8 cellular contexts compared by ENCODE assay signal in the genomic region with DNA sequence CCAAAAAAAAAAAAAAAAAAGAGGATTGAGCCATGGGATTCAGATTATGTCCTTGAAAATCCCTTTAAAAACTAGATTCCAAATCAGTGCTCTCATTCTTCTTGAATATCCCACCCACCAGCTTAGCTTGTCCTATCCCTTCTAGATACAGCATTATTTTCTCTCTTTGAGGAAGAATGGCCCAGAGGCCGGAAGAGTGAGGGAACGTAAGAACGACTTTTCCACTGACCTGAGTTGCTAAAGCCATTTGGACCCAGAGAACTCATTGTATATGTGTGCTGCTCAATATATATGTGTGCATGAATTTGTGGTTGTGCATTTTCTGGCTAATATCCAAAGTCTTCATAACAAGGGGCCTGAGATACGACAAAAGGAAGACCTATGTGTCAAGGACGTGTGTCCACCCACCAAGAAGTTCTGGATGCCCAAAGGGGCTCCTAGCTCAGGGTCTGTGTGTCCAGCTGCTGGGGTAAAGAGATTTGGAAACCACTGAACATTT. TPM values are rescaled to one million over a fixed set of nuclear protein-coding genes. Genes with fewer than 3 reads are reported as not detected.
DNase-seq lines count a peak whose midpoint lies in the region; ATAC-seq and TF ChIP-seq lines count a peak whose summit lies in the region.

No MANE protein-coding gene starts in this region.

- BruUV-seq in PC-9 (replicated peaks; lab: Mats Ljungman, UMichigan) = no TSS peak

- H3K79me2 ChIP-seq in DOHH2 (ENCODE audit: control insufficient read depth, low read length) = no peaks in the 10 kb centered on the region
- H3K79me2 ChIP-seq in PC-9 (ENCODE audit: low read depth) = 0 out of 2 replicates have a peak, but pooled peaks cover 4% of the 10 kb centered on the region
- no peaks in the 10 kb centered on the region for H3K79me2 ChIP-seq in parathyroid adenoma

- peak overlapping the region; percentile 74 for H3K4me2 ChIP-seq in DOHH2 (ENCODE audit: low read length)
- peak overlapping the region; percentile 88 for H3K4me2 ChIP-seq in PC-9
- peak overlapping the region; percentile 83 for H3K4me2 ChIP-seq in parathyroid adenoma (ENCODE audit: low read length)

- intact Hi-C loops in PC-9 (cut with micrococcal nuclease; ENCODE audit: unreplicated experiment) (loop anchor here (2.0 to 5.0 kb wide), 3 partner anchors 52 to 140 kb away; a partner anchor contains a TSS), mucosa of descending colon (cut with DNase I, micrococcal nuclease) (no loop called here)

- H3K9ac ChIP-seq in parathyroid adenoma = no peak overlapping the region

- H3K9me3 ChIP-seq in DOHH2 (ENCODE audit: control insufficient read depth, insufficient read depth, low read length) (no peaks in the 10 kb centered on the region), PC-9 (ENCODE audit: insufficient read depth, low read depth) (no peaks in the 10 kb centered on the region), parathyroid adenoma (ENCODE audit: control insufficient read depth, low read length) (no peaks in the 10 kb centered on the region), mucosa of descending colon (no peaks in the 10 kb centered on the region)

- no peak for ATAC-seq in GM19328 (IDR thresholded peaks at IDR 0.05; ENCODE audit: unreplicated experiment)
- ATAC-seq in GM19452 (IDR thresholded peaks at IDR 0.05; ENCODE audit: unreplicated experiment) = no peak
- ATAC-seq in mucosa of descending colon = no peak
- ATAC-seq in HG02973 (IDR thresholded peaks at IDR 0.05; ENCODE audit: unreplicated experiment) = no peak

- H3K4me1 ChIP-seq in DOHH2 (ENCODE audit: control insufficient read depth, low read length) (peaks cover 24% of the 10 kb centered on the region), PC-9 (replicated peaks; ENCODE audit: insufficient read depth) (peaks cover 36% of the 10 kb centered on the region), parathyroid adenoma (peaks cover 3% of the 10 kb centered on the region), mucosa of descending colon (ENCODE audit: low read depth) (peaks cover 15% of the 10 kb centered on the region)

- H3K36me3 ChIP-seq in DOHH2 (ENCODE audit: control insufficient read depth, low read length) (no peaks in the 10 kb centered on the region), PC-9 (ENCODE audit: low read depth) (no peaks in the 10 kb centered on the region), parathyroid adenoma (ENCODE audit: control insufficient read depth, insufficient read depth, low read length) (no peaks in the 10 kb centered on the region), mucosa of descending colon (ENCODE audit: low read depth) (no peaks in the 10 kb centered on the region)

- H2AFZ ChIP-seq in PC-9 (peak overlapping the region; percentile 72), parathyroid adenoma (no peak overlapping the region)

- H3K27ac ChIP-seq in DOHH2 (ENCODE audit: low read depth, low read length) (no peak overlapping the region), PC-9 (peak overlapping the region; percentile 99), parathyroid adenoma (peak overlapping the region; percentile 49)

- H3K9me2 ChIP-seq in DOHH2 (replicated peaks; ENCODE audit: control insufficient read depth, low read length) (no peaks in the 10 kb centered on the region), PC-9 (ENCODE audit: insufficient read depth) (no peaks in the 10 kb centered on the region)

- CTCF ChIA-PET in PC-9 (lab: Charles Lee) = interaction anchor here (0.8 to 1.7 kb wide), 3 partner anchors 65 to 72 kb away, joined by 3 to 6 read pairs (median 6); no protein-coding TSS in a partner anchor

- H4K20me1 ChIP-seq in DOHH2 (ENCODE audit: control insufficient read depth, insufficient read depth, low read depth, low read length) (no peaks in the 10 kb centered on the region), PC-9 (ENCODE audit: insufficient read depth) (no peaks in the 10 kb centered on the region)

- H3K27me3 ChIP-seq in DOHH2 (ENCODE audit: control insufficient read depth, low read length) (peaks cover 13% of the 10 kb centered on the region), PC-9 (ENCODE audit: insufficient read depth, low read depth) (no peaks in the 10 kb centered on the region), parathyroid adenoma (ENCODE audit: control insufficient read depth, insufficient read depth, low read length) (no peaks in the 10 kb centered on the region)

- H3K4me3 ChIP-seq in DOHH2 (ENCODE audit: low read length) (peak overlapping the region; percentile 72), PC-9 (peak overlapping the region; percentile 62), epithelial cell of proximal tubule (ENCODE audit: low read depth, low read length) (peak overlapping the region; percentile 66), parathyroid adenoma (ENCODE audit: low read depth, low read length) (peak overlapping the region; percentile 57), mucosa of descending colon (no peak overlapping the region)

- POLR2A ChIA-PET in PC-9 (lab: Charles Lee; ENCODE audit: unreplicated experiment) = interaction anchor here (0.6 kb wide), 1 partner anchor 53 kb away, joined by 3 read pairs; no protein-coding TSS in a partner anchor

- DNase-seq in PC-9 = no peak
- no peak for DNase-seq in epithelial cell of proximal tubule (ENCODE audit: low read depth)
- no peak for DNase-seq in mucosa of descending colon

- TF ChIP-seq CTCF in DOHH2 (IDR thresholded peaks at IDR 0.05; ENCODE audit: low read depth, low read length, poor library complexity, severe bottlenecking) = no peak
- TF ChIP-seq CTCF in PC-9 (conservative IDR thresholded peaks at IDR 0.05) = no peak
- no peak for TF ChIP-seq CTCF in epithelial cell of proximal tubule (conservative IDR thresholded peaks at IDR 0.05; ENCODE audit: low read depth, low read length)
- TF ChIP-seq CTCF in parathyroid adenoma (IDR thresholded peaks at IDR 0.05) = no peak
- no peak for TF ChIP-seq CTCF in mucosa of descending colon (IDR thresholded peaks at IDR 0.05)

- H3F3A ChIP-seq in DOHH2 (ENCODE audit: control insufficient read depth, insufficient read depth) (no peaks in the 10 kb centered on the region), PC-9 (ENCODE audit: insufficient read depth, low read depth) (peaks cover 24% of the 10 kb centered on the region)

RNA-seq across cellular contexts. Expression of a gene that starts 35.0 kb away (rescaled TPM):
- total RNA-seq in PC-9 (2021) (1.3 and 3.1 TPM in 2 replicates), epithelial cell of proximal tubule (0.29 and 2.4 TPM in 2 replicates), mucosa of descending colon (100 to 1,000 TPM in 2 of 3 donors, 10 to 100 TPM in 1; 52.7 to 140 (median 108) TPM)

Comparison
In these comparisons a context has a peak if more than half of its experiments do, and no peak if none do; other contexts are left out.
1. RNA of a gene that starts 35.0 kb away (total RNA-seq): 52.7 to 140 TPM in mucosa of descending colon; 1.3 to 3.1 TPM in PC-9 and 0.29 to 2.4 TPM in epithelial cell of proximal tubule; every median in the first group is over 10 times any median in the second.
2. Peak in every context shown above with its lines, with median percentiles within 50 percentile points of each other: H3K4me2 ChIP-seq.